ENCODE assay signal across 10 cellular contexts in the genomic region with DNA sequence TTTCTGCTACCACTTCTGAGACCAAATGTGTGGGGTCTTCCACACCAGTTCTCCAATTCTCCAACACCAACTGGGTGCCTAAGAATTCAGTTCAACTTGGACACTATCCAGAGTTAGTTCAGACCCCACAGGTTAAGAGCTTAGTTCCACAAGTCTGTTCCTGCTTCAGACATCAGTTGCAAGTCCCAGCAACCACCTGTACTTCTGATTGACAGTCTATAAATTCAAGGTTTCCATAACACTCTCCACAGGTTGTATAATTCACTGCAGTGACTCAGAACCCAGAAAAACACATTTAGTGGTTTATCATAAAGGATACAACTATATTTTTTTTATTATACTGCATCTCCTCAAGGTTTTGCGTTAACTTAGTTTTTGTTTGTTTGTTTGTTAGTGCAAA. TPM values are rescaled to one million over a fixed set of nuclear protein-coding genes. Genes with fewer than 3 reads are reported as not detected.
"Had no signal": no experiment of that assay in that cellular context is flagged by ENCODE, and none has a peak within 500 bp of the region (broad histone marks: within the 10 kb centered on the region; RNA-seq: fewer than 3 reads in every experiment).

No MANE protein-coding gene starts in this region.

- DNase-seq: H9, HCEC 1CT, HFFc6, IMR-90 had no signal

- H3K4me2 ChIP-seq: GM23338 had no signal

- FAIRE-seq: H1, H54, HTR-8/SVneo, K562 had no signal

- ATAC-seq: GM23338, K562 had no signal

- H3K4me3 ChIP-seq: GM23338, K562 had no signal

- H2AFZ ChIP-seq: GM23338 had no signal

RNA-seq across cellular contexts. Expression of gene AK5, which starts 18.7 kb away (rescaled TPM):
- total RNA-seq: HT-29, K562 had no signal
